Comparison of ENCODE assay signal across 8 cellular contexts in genomic region chr2:24805811-24806659, GRCh38. TPM values are rescaled to one million over a fixed set of nuclear protein-coding genes. Genes with fewer than 3 reads are reported as not detected.
DNase-seq lines count a peak whose midpoint lies in the region; ATAC-seq, FAIRE-seq and TF ChIP-seq lines count a peak whose summit lies in the region.
"Not testable (repeated sequence)": the region's sequence is repeated elsewhere in the genome, so short reads cannot be mapped to it uniquely, and the experiment has no call there.

No MANE protein-coding gene starts in this region.

- DNase-seq in DMS53 (lab: John Stamatoyannopoulos, UW) (peak; percentile 13), NCI-H345 (lab: John Stamatoyannopoulos, UW) (peak; percentile 20), transverse colon (peak; percentile 60)
- DNase-seq in RWPE2 (ENCODE audit: low spot score); GM12878 (ENCODE audit: low read depth, low spot score); endothelial cell (ENCODE audit: low spot score); HepG2 (ENCODE audit: low spot score): not testable (repeated sequence)

- peaks cover 50% of the 10 kb centered on the region for H3K79me2 ChIP-seq in ACC112 (ENCODE audit: control insufficient read depth, insufficient read depth, low read length, unreplicated experiment)
- peaks cover 20% of the 10 kb centered on the region for H3K79me2 ChIP-seq in GM12878 (ENCODE audit: control insufficient read depth, insufficient read depth, low read length)
- H3K79me2 ChIP-seq in HepG2 (ENCODE audit: insufficient read depth, low read length), result peaks cover 56% of the 10 kb centered on the region

- not testable (repeated sequence) for H3K9me3 ChIP-seq in RWPE2 (ENCODE audit: severe bottlenecking); GM12878 (replicated peaks; ENCODE audit: control insufficient read depth, insufficient read depth, low read length); HepG2 (ENCODE audit: low read length); transverse colon

- not testable (repeated sequence) for TF ChIP-seq RAD21 in GM12878 (IDR thresholded peaks at IDR 0.05; ENCODE audit: insufficient read depth, low read depth, low read length); HepG2 (CRISPR knock-in tag; IDR thresholded peaks at IDR 0.05)

- ATAC-seq in RWPE2 (ENCODE audit: low read depth); GM12878; HepG2: not testable (repeated sequence)

- not testable (repeated sequence) for H3K9me3 Mint-ChIP-seq in endothelial cell (ENCODE audit: unreplicated experiment)

- in situ Hi-C loops in GM12878 (cut with MboI); HepG2 (cut with HindIII; ENCODE audit: extremely low pct_ligation_motif_present, low pct_unique_long_range_greater_than_20kb); transverse colon (cut with MboI; ENCODE audit: low pct_ligation_motif_present in 1 of 4, low pct_unique_long_range_greater_than_20kb in 1 of 4, low sequenced_read_pairs in 3 of 4): not testable (repeated sequence)

- TF ChIP-seq CTCF in RWPE2 (IDR thresholded peaks at IDR 0.05; ENCODE audit: poor library complexity, severe bottlenecking); GM12878 (IDR thresholded peaks at IDR 0.05 in 2 of 3, conservative IDR thresholded peaks at IDR 0.05 in 1 of 3; ENCODE audit: control insufficient read depth in 2 of 3, extremely low read depth in 1 of 3, insufficient read depth in 1 of 3, low read depth in 3 of 3, low read length in 3 of 3); endothelial cell (IDR thresholded peaks at IDR 0.05; ENCODE audit: unreplicated experiment); HepG2 (CRISPR knock-in tag; IDR thresholded peaks at IDR 0.05); transverse colon (IDR thresholded peaks at IDR 0.05): not testable (repeated sequence)

- peaks cover 49% of the 10 kb centered on the region for H3K36me3 Mint-ChIP-seq in endothelial cell (ENCODE audit: low read depth, unreplicated experiment)

- H3K36me3 ChIP-seq in ACC112 (ENCODE audit: insufficient read depth, low read length); GM12878 (ENCODE audit: control insufficient read depth in 2 of 2, insufficient read depth in 2 of 2, low read length in 1 of 2); transverse colon: not testable (repeated sequence)
- H3K36me3 ChIP-seq in RWPE2 (ENCODE audit: low read depth) (peaks cover 41% of the 10 kb centered on the region), HepG2 (replicated peaks in 1 of 2; ENCODE audit: control insufficient read depth in 1 of 2, insufficient read depth in 2 of 2, low read length in 2 of 2) (peaks cover 7 to 22% of the 10 kb centered on the region in 2 experiments; a peak in 4 of 5 replicates)

- H3K27ac ChIP-seq in ACC112 (ENCODE audit: low read depth, low read length) (peak overlapping the region; percentile 51), RWPE2 (ENCODE audit: poor library complexity, severe bottlenecking) (peak overlapping the region; percentile 24), transverse colon (peak overlapping the region in 2 of 4 donors; percentile 8 to 21)
- H3K27ac ChIP-seq in GM12878 (ENCODE audit: control insufficient read depth, insufficient read depth); HepG2 (ENCODE audit: extremely low read length, insufficient read depth, low read length): not testable (repeated sequence)

- H4K20me1 ChIP-seq in GM12878 (ENCODE audit: control insufficient read depth, insufficient read depth); HepG2 (ENCODE audit: insufficient read depth, low read length): not testable (repeated sequence)

- not testable (repeated sequence) for BruUV-seq in GM12878 (replicated peaks; lab: Mats Ljungman, UMichigan); HepG2 (replicated peaks; lab: Mats Ljungman, UMichigan)

- CTCF ChIA-PET in GM12878 (lab: Yijun Ruan, JAX), result interaction anchor here (0.8 to 1.0 kb wide), 2 partner anchors 22 to 396 kb away, joined by 3 read pairs; no protein-coding TSS in a partner anchor
- CTCF ChIA-PET in HepG2 (lab: Yijun Ruan, JAX; ENCODE audit: low intra/inter-chr PET ratio, low total read pairs), result not testable (repeated sequence)

- H3K27me3 Mint-ChIP-seq in endothelial cell (ENCODE audit: unreplicated experiment), result not testable (repeated sequence)

- 90% methylated on average over 24 of the region's 25 CpGs for WGBS in GM12878 (ENCODE audit: insufficient coverage, insufficient replicate concordance, low lambda C conversion rate, missing lambda C conversion rate)
- 87% methylated on average over 25 of the region's 25 CpGs for WGBS in HepG2 (ENCODE audit: low lambda C conversion rate)
- 80 to 94% methylated on average over 11 to 25 of the region's 25 CpGs for WGBS in transverse colon (ENCODE audit: low coverage in 1 of 2), 2 donors

- not testable (repeated sequence) for H2AFZ ChIP-seq in ACC112 (ENCODE audit: low read length, unreplicated experiment); GM12878 (ENCODE audit: control insufficient read depth, low read depth, low read length); HepG2 (ENCODE audit: low read length)

- H3K9ac ChIP-seq in GM12878 (ENCODE audit: control insufficient read depth, insufficient read depth, low read length); HepG2 (ENCODE audit: insufficient read depth, low read depth, low read length): not testable (repeated sequence)

- H3K27me3 ChIP-seq in ACC112 (ENCODE audit: insufficient read depth, low read length); RWPE2 (ENCODE audit: insufficient read depth, poor library complexity, severe bottlenecking); GM12878 (replicated peaks in 1 of 2; ENCODE audit: control insufficient read depth in 2 of 2, insufficient read depth in 2 of 2, low read length in 1 of 2); HepG2 (ENCODE audit: control insufficient read depth in 1 of 2, insufficient read depth in 2 of 2, low read length in 2 of 2); transverse colon: not testable (repeated sequence)

- FAIRE-seq in GM12878 (lab: Jason Lieb, UNC); HepG2 (lab: Jason Lieb, UNC): not testable (repeated sequence)

- H3K4me1 Mint-ChIP-seq in endothelial cell (ENCODE audit: unreplicated experiment), result not testable (repeated sequence)

- POLR2A ChIA-PET in GM12878 (lab: Charles Lee), result not testable (repeated sequence)
- POLR2A ChIA-PET in HepG2 (lab: Yijun Ruan, JAX), result interaction anchor here (1.9 kb wide), 1 partner anchor 13 kb away, joined by 14 read pairs; the partner anchor contains the start of genes CENPO and PTRHD1

- H3K4me3 ChIP-seq in ACC112 (ENCODE audit: low read depth, low read length), result peak overlapping the region; percentile 20; the same call in 1 of the 2 replicates
- H3K4me3 ChIP-seq in RWPE2 (ENCODE audit: severe bottlenecking); GM12878; HepG2 (replicated peaks in 1 of 3; ENCODE audit: insufficient read depth in 1 of 3, low read depth in 2 of 3, low read length in 3 of 3); transverse colon: not testable (repeated sequence)

- not testable (repeated sequence) for H3K27ac Mint-ChIP-seq in endothelial cell (ENCODE audit: unreplicated experiment)

- RAD21 ChIA-PET in GM12878 (lab: Charles Lee; ENCODE audit: unreplicated experiment), result not testable (repeated sequence)

- H3K4me2 ChIP-seq in GM12878 (ENCODE audit: control insufficient read depth, insufficient read depth); HepG2 (ENCODE audit: low read depth, low read length): not testable (repeated sequence)

- TF ChIP-seq POLR2A in GM12878 (IDR thresholded peaks at IDR 0.05; ENCODE audit: low read depth, low read length); HepG2 (IDR thresholded peaks at IDR 0.05; ENCODE audit: insufficient read depth in 1 of 2, low read depth in 2 of 2, low read length in 2 of 2); transverse colon (IDR thresholded peaks at IDR 0.05): not testable (repeated sequence)

- TF ChIP-seq EP300 in GM12878 (IDR thresholded peaks at IDR 0.05; ENCODE audit: borderline replicate concordance in 1 of 2, control insufficient read depth in 1 of 2, low read depth in 2 of 2, low read length in 2 of 2); HepG2 (IDR thresholded peaks at IDR 0.05; ENCODE audit: low read depth in 2 of 2, low read length in 2 of 2); HepG2 (CRISPR knock-in tag; IDR thresholded peaks at IDR 0.05; ENCODE audit: borderline replicate concordance); transverse colon (IDR thresholded peaks at IDR 0.05; ENCODE audit: low read depth): not testable (repeated sequence)

- SMC1A ChIA-PET in GM12878 (lab: Charles Lee; ENCODE audit: uncharacterized antibody, unreplicated experiment), result not testable (repeated sequence)

- H3K4me1 ChIP-seq in ACC112 (ENCODE audit: control insufficient read depth, insufficient read depth, low read length, unreplicated experiment) (peaks cover 25% of the 10 kb centered on the region), RWPE2 (ENCODE audit: insufficient read depth, poor library complexity, severe bottlenecking) (peaks cover 18% of the 10 kb centered on the region), HepG2 (ENCODE audit: insufficient read depth, low read length) (peaks cover 15% of the 10 kb centered on the region), transverse colon (peaks cover 0 to 19% (median 8%) of the 10 kb centered on the region in 4 donors)
- not testable (repeated sequence) for H3K4me1 ChIP-seq in GM12878 (ENCODE audit: control insufficient read depth, insufficient read depth, low read length)

- intact Hi-C loops in GM12878 (cut with micrococcal nuclease; ENCODE audit: unreplicated experiment); HepG2 (cut with micrococcal nuclease; ENCODE audit: unreplicated experiment); transverse colon (cut with DNase I; ENCODE audit: low total_unique reads): not testable (repeated sequence)

- H3K4me3 Mint-ChIP-seq in endothelial cell (ENCODE audit: unreplicated experiment), result peak overlapping the region; percentile 66

RNA-seq across cellular contexts. Expression of gene CENPO, which starts 12.8 kb away (rescaled TPM):
- 46.1 and 46.2 TPM in 2 replicates for total RNA-seq in GM12878 (2013; cell fraction: nucleolus; rRNA removed)
- total RNA-seq in GM12878 (2014; rRNA removed) (28.2 and 31.7 TPM in 2 replicates), GM12878 (2014; rRNA removed; fragmentation: Illumina TruSeq; extraction: Trizol) (22.1 and 22.2 TPM in 2 replicates), GM12878 (2021) (25.5 and 31.1 TPM in 2 replicates), endothelial cell (ENCODE audit: unreplicated experiment) (18.7 TPM), HepG2 (2016; rRNA removed; fragmentation: Illumina TruSeq; extraction: Trizol) (35.5 and 41.4 TPM in 2 replicates), transverse colon (10 to 100 TPM in 2 of 4 donors, 1 to 10 TPM in 2; 6.0 to 13.8 (median 9.6) TPM)
- 15.8 TPM for polyA plus RNA-seq in GM12878 (2011; ENCODE audit: low read depth)
- polyA plus RNA-seq in GM12878 (2011; rRNA removed) (34.4 and 37.0 TPM in 2 replicates), GM12878 (2014; fragmentation: Illumina TruSeq; extraction: Trizol) (32.3 and 37.6 TPM in 2 replicates), GM12878 (2014; fragmentation: Nextera tagmentation; extraction: Ambion mirVana) (10 to 100 TPM; 18.7 to 23.1 TPM), GM12878 (2014; rRNA removed) (26.9 and 35.1 TPM in 2 replicates), GM12878 (2016; fragmentation: Nextera tagmentation; extraction: Ambion mirVana) (10 to 100 TPM; 32.0 to 34.7 TPM), HepG2 (2011; rRNA removed) (15.0 and 19.7 TPM in 2 replicates)
- 23.8 and 29.6 TPM in 2 replicates for polyA plus RNA-seq in GM12878 (2011; cell fraction: cytosol; rRNA removed)
- 61.0 and 61.3 TPM in 2 replicates for polyA plus RNA-seq in GM12878 (2011; cell fraction: nucleus; rRNA removed)
- 18.2 and 20.6 TPM in 2 replicates for polyA plus RNA-seq in GM12878 (2012)
- polyA minus RNA-seq in GM12878 (2011; rRNA and poly(A)+ RNA removed), result 37.5 and 37.6 TPM in 2 replicates
- polyA minus RNA-seq in GM12878 (2011; cell fraction: cytosol; rRNA and poly(A)+ RNA removed), result 9.1 and 16.5 TPM in 2 replicates
- 26.1 and 41.1 TPM in 2 replicates for polyA minus RNA-seq in GM12878 (2011; cell fraction: nucleus; rRNA and poly(A)+ RNA removed)
- total RNA-seq in HepG2 (2016; cell fraction: cytosol; rRNA removed; fragmentation: Illumina TruSeq; extraction: Trizol; ENCODE audit: low read depth), result 8.3 and 11.5 TPM in 2 replicates
- 35.8 and 39.7 TPM in 2 replicates for total RNA-seq in HepG2 (2016; cell fraction: insoluble cytoplasmic fraction; rRNA removed; fragmentation: Illumina TruSeq; extraction: Trizol)
- 17.2 and 19.2 TPM in 2 replicates for total RNA-seq in HepG2 (2016; cell fraction: membrane; rRNA removed; fragmentation: Illumina TruSeq; extraction: Trizol)
- 37.7 and 41.8 TPM in 2 replicates for total RNA-seq in HepG2 (2016; cell fraction: nucleus; rRNA removed; fragmentation: Illumina TruSeq; extraction: Trizol)
- 11.4 and 14.1 TPM in 2 replicates for polyA plus RNA-seq in HepG2 (2011; cell fraction: cytosol; rRNA removed)
- 21.1 and 29.9 TPM in 2 replicates for polyA plus RNA-seq in HepG2 (2011; cell fraction: nucleus; rRNA removed)
- 7.0 and 12.0 TPM in 2 replicates for polyA plus RNA-seq in HepG2 (2012)
- polyA plus RNA-seq in HepG2 (2016; cell fraction: cytosol; fragmentation: Illumina TruSeq; extraction: Trizol; ENCODE audit: low read depth), result 4.1 and 8.1 TPM in 2 replicates
- 36.7 and 40.3 TPM in 2 replicates for polyA plus RNA-seq in HepG2 (2016; cell fraction: insoluble cytoplasmic fraction; fragmentation: Illumina TruSeq; extraction: Trizol; ENCODE audit: low read depth)
- 11.8 and 13.7 TPM in 2 replicates for polyA plus RNA-seq in HepG2 (2016; cell fraction: membrane; fragmentation: Illumina TruSeq; extraction: Trizol; ENCODE audit: low read depth)
- 53.5 and 60.4 TPM in 2 replicates for polyA plus RNA-seq in HepG2 (2016; cell fraction: nucleus; fragmentation: Illumina TruSeq; extraction: Trizol; ENCODE audit: insufficient read depth, low read depth)
- 43.4 and 73.1 TPM in 2 replicates for polyA minus RNA-seq in HepG2 (2011; rRNA and poly(A)+ RNA removed; ENCODE audit: low replicate concordance)
- polyA minus RNA-seq in HepG2 (2011; cell fraction: cytosol; rRNA and poly(A)+ RNA removed), result 7.8 and 14.2 TPM in 2 replicates
- 38.0 and 52.5 TPM in 2 replicates for polyA minus RNA-seq in HepG2 (2011; cell fraction: nucleus; rRNA and poly(A)+ RNA removed)

RNA-seq across cellular contexts. Expression of gene PTRHD1, which starts 12.8 kb away (rescaled TPM):
- 3.0 and 3.3 TPM in 2 replicates for total RNA-seq in GM12878 (2013; cell fraction: nucleolus; rRNA removed)
- total RNA-seq in GM12878 (2014; rRNA removed), result 41.3 and 46.1 TPM in 2 replicates
- total RNA-seq in GM12878 (2014; rRNA removed; fragmentation: Illumina TruSeq; extraction: Trizol), result 28.1 and 30.4 TPM in 2 replicates
- total RNA-seq in GM12878 (2021), result 36.6 and 39.0 TPM in 2 replicates
- polyA plus RNA-seq in GM12878 (2011; ENCODE audit: low read depth), result 45.7 TPM
- 59.3 and 62.3 TPM in 2 replicates for polyA plus RNA-seq in GM12878 (2011; rRNA removed)
- 62.4 and 64.8 TPM in 2 replicates for polyA plus RNA-seq in GM12878 (2011; cell fraction: cytosol; rRNA removed)
- 21.7 and 25.7 TPM in 2 replicates for polyA plus RNA-seq in GM12878 (2011; cell fraction: nucleus; rRNA removed)
- polyA plus RNA-seq in GM12878 (2012), result 59.1 and 91.0 TPM in 2 replicates
- 8.2 and 15.9 TPM in 2 replicates for polyA plus RNA-seq in GM12878 (2014; fragmentation: Illumina TruSeq; extraction: Trizol)
- polyA plus RNA-seq in GM12878 (2014; fragmentation: Nextera tagmentation; extraction: Ambion mirVana), result 10 to 100 TPM; 30.6 to 43.9 TPM
- polyA plus RNA-seq in GM12878 (2014; rRNA removed), result 54.6 and 64.2 TPM in 2 replicates
- 10 to 100 TPM; 50.0 to 52.2 TPM for polyA plus RNA-seq in GM12878 (2016; fragmentation: Nextera tagmentation; extraction: Ambion mirVana)
- 14.5 and 15.7 TPM in 2 replicates for polyA minus RNA-seq in GM12878 (2011; rRNA and poly(A)+ RNA removed)
- polyA minus RNA-seq in GM12878 (2011; cell fraction: cytosol; rRNA and poly(A)+ RNA removed), result 8.3 and 9.9 TPM in 2 replicates
- polyA minus RNA-seq in GM12878 (2011; cell fraction: nucleus; rRNA and poly(A)+ RNA removed), result 3.7 and 7.2 TPM in 2 replicates
- total RNA-seq in endothelial cell (ENCODE audit: unreplicated experiment), result 36.0 TPM
- 69.1 and 72.6 TPM in 2 replicates for total RNA-seq in HepG2 (2016; rRNA removed; fragmentation: Illumina TruSeq; extraction: Trizol)
- 60.4 and 67.3 TPM in 2 replicates for total RNA-seq in HepG2 (2016; cell fraction: cytosol; rRNA removed; fragmentation: Illumina TruSeq; extraction: Trizol; ENCODE audit: low read depth)
- 72.7 and 87.7 TPM in 2 replicates for total RNA-seq in HepG2 (2016; cell fraction: insoluble cytoplasmic fraction; rRNA removed; fragmentation: Illumina TruSeq; extraction: Trizol)
- total RNA-seq in HepG2 (2016; cell fraction: membrane; rRNA removed; fragmentation: Illumina TruSeq; extraction: Trizol), result 94.1 and 99.1 TPM in 2 replicates
- 23.3 and 24.3 TPM in 2 replicates for total RNA-seq in HepG2 (2016; cell fraction: nucleus; rRNA removed; fragmentation: Illumina TruSeq; extraction: Trizol)
- 75.4 and 90.8 TPM in 2 replicates for polyA plus RNA-seq in HepG2 (2011; rRNA removed)
- polyA plus RNA-seq in HepG2 (2011; cell fraction: cytosol; rRNA removed), result 56.6 and 90.9 TPM in 2 replicates
- polyA plus RNA-seq in HepG2 (2011; cell fraction: nucleus; rRNA removed), result 25.2 and 28.1 TPM in 2 replicates
- 66.4 and 75.5 TPM in 2 replicates for polyA plus RNA-seq in HepG2 (2012)
- 77.6 and 78.5 TPM in 2 replicates for polyA plus RNA-seq in HepG2 (2016; cell fraction: cytosol; fragmentation: Illumina TruSeq; extraction: Trizol; ENCODE audit: low read depth)
- 76.5 and 83.9 TPM in 2 replicates for polyA plus RNA-seq in HepG2 (2016; cell fraction: insoluble cytoplasmic fraction; fragmentation: Illumina TruSeq; extraction: Trizol; ENCODE audit: low read depth)
- polyA plus RNA-seq in HepG2 (2016; cell fraction: membrane; fragmentation: Illumina TruSeq; extraction: Trizol; ENCODE audit: low read depth), result 88.1 and 94.4 TPM in 2 replicates
- polyA plus RNA-seq in HepG2 (2016; cell fraction: nucleus; fragmentation: Illumina TruSeq; extraction: Trizol; ENCODE audit: insufficient read depth, low read depth), result 51.1 and 58.4 TPM in 2 replicates
- 41.5 and 57.2 TPM in 2 replicates for polyA minus RNA-seq in HepG2 (2011; rRNA and poly(A)+ RNA removed; ENCODE audit: low replicate concordance)
- polyA minus RNA-seq in HepG2 (2011; cell fraction: cytosol; rRNA and poly(A)+ RNA removed), result 8.2 and 15.7 TPM in 2 replicates
- polyA minus RNA-seq in HepG2 (2011; cell fraction: nucleus; rRNA and poly(A)+ RNA removed), result 25.1 and 28.7 TPM in 2 replicates
- total RNA-seq in transverse colon, result 10 to 100 TPM; 30.6 to 50.9 (median 40.5) TPM
